In genomic region chr6:130482645-130483390, GRCh38 we compare ENCODE assay signal across 17 cellular contexts.
DNase-seq lines count a peak whose midpoint lies in the region; ATAC-seq, FAIRE-seq and TF ChIP-seq lines count a peak whose summit lies in the region.
"Had no signal": no experiment of that assay in that cellular context is flagged by ENCODE, and none has a peak within 500 bp of the region (broad histone marks: within the 10 kb centered on the region; RNA-seq: fewer than 3 reads in every experiment).

No MANE protein-coding gene starts in this region.

- no peak overlapping the region for H3K4me3 ChIP-seq in DND-41 (ENCODE audit: low read depth in 1 of 2, low read length in 2 of 2)
- H3K4me3 ChIP-seq: cardiac muscle cell, GM23338, psoas muscle, suprapubic skin had no signal

- H3K79me2 ChIP-seq in DND-41 (ENCODE audit: insufficient read depth, low read length): no peaks in the 10 kb centered on the region

- H2AFZ ChIP-seq in DND-41 (ENCODE audit: low read depth, low read length): no peak overlapping the region
- H2AFZ ChIP-seq: GM23338 had no signal

- H3K9me3 Mint-ChIP-seq in naive thymus-derived CD8-positive, alpha-beta T cell: peaks cover 0 to 12% (median 2%) of the 10 kb centered on the region in 9 donors
- no peaks in the 10 kb centered on the region for H3K9me3 Mint-ChIP-seq in CD4-positive, alpha-beta T cell
- no peaks in the 10 kb centered on the region for H3K9me3 Mint-ChIP-seq in activated T-cell treated with anti-CD3 and anti-CD28 coated beads, Interleukin-2, amount 50 U/mL, for 4 hours

- peak overlapping the region in 1 of 10 donors; percentile 38 for H3K27ac Mint-ChIP-seq in naive thymus-derived CD8-positive, alpha-beta T cell
- no peak overlapping the region for H3K27ac Mint-ChIP-seq in CD4-positive, alpha-beta T cell
- H3K27ac Mint-ChIP-seq: GM23338, mesothelial cell of epicardium had no signal

- CTCF ChIA-PET in CD4-positive, alpha-beta T cell (lab: Charles Lee): no interaction called here

- H3K4me1 ChIP-seq in DND-41 (ENCODE audit: insufficient read depth, low read length): peaks cover 34% of the 10 kb centered on the region
- H3K4me1 ChIP-seq: psoas muscle, suprapubic skin had no signal

- no peak for TF ChIP-seq CTCF in DND-41 (IDR thresholded peaks at IDR 0.05; ENCODE audit: borderline replicate concordance, extremely low read depth, low read length, poor library complexity, severe bottlenecking)
- TF ChIP-seq CTCF in CD4-positive, alpha-beta T cell (IDR thresholded peaks at IDR 0.05): no peak

- peaks cover 0 to 4% (median 0%) of the 10 kb centered on the region in 3 donors for H3K36me3 Mint-ChIP-seq in naive thymus-derived CD8-positive, alpha-beta T cell
- H3K36me3 Mint-ChIP-seq in CD4-positive, alpha-beta T cell (ENCODE audit: low read depth): no peaks in the 10 kb centered on the region
- H3K36me3 Mint-ChIP-seq in activated T-cell treated with anti-CD3 and anti-CD28 coated beads, Interleukin-2, amount 50 U/mL, for 4 hours (ENCODE audit: insufficient read depth): no peaks in the 10 kb centered on the region

- H3K27me3 Mint-ChIP-seq in naive thymus-derived CD8-positive, alpha-beta T cell: no peaks in the 10 kb centered on the region
- no peaks in the 10 kb centered on the region for H3K27me3 Mint-ChIP-seq in CD4-positive, alpha-beta T cell
- no peaks in the 10 kb centered on the region for H3K27me3 Mint-ChIP-seq in activated T-cell treated with anti-CD3 and anti-CD28 coated beads, Interleukin-2, amount 50 U/mL, for 4 hours (ENCODE audit: low read depth)

- no peaks in the 10 kb centered on the region for H3K27me3 ChIP-seq in DND-41 (ENCODE audit: insufficient read depth, low read length, poor library complexity)
- H3K27me3 ChIP-seq in CD4-positive, alpha-beta T cell (ENCODE audit: control insufficient read depth, insufficient read depth, low read length): no peaks in the 10 kb centered on the region
- H3K27me3 ChIP-seq: cardiac muscle cell, suprapubic skin had no signal

- H4K20me1 ChIP-seq in DND-41 (ENCODE audit: insufficient read depth, low read length): no peaks in the 10 kb centered on the region

- H3K9me3 ChIP-seq in DND-41 (ENCODE audit: insufficient read depth, low read length, severe bottlenecking): no peaks in the 10 kb centered on the region
- H3K9me3 ChIP-seq in CD4-positive, alpha-beta T cell (ENCODE audit: control insufficient read depth, low read length): no peaks in the 10 kb centered on the region
- H3K9me3 ChIP-seq: psoas muscle, suprapubic skin had no signal

- intact Hi-C loops in CD4-positive, alpha-beta T cell (cut with DNase I, micrococcal nuclease): no loop called here

- peak overlapping the region; percentile 27; the same call in 1 of the 2 replicates for H3K4me2 ChIP-seq in DND-41 (ENCODE audit: insufficient read depth, low read length)
- H3K4me2 ChIP-seq: GM23338 had no signal

- peaks cover 16 to 35% (median 22%) of the 10 kb centered on the region in 4 donors for H3K4me1 Mint-ChIP-seq in naive thymus-derived CD8-positive, alpha-beta T cell
- peaks cover 27% of the 10 kb centered on the region for H3K4me1 Mint-ChIP-seq in CD4-positive, alpha-beta T cell (ENCODE audit: low read depth)
- H3K4me1 Mint-ChIP-seq in activated T-cell treated with anti-CD3 and anti-CD28 coated beads, Interleukin-2, amount 50 U/mL, for 4 hours (ENCODE audit: low read depth): peaks cover 24% of the 10 kb centered on the region
- H3K4me1 Mint-ChIP-seq: GM23338 had no signal

- H3K4me3 Mint-ChIP-seq in naive thymus-derived CD8-positive, alpha-beta T cell: peak overlapping the region in 7 of 10 donors; percentile 9 to 54 (median 41)
- no peak overlapping the region for H3K4me3 Mint-ChIP-seq in CD4-positive, alpha-beta T cell
- no peak overlapping the region for H3K4me3 Mint-ChIP-seq in activated T-cell treated with anti-CD3 and anti-CD28 coated beads, Interleukin-2, amount 50 U/mL, for 4 hours
- H3K4me3 Mint-ChIP-seq: GM23338, mesothelial cell of epicardium had no signal

- FAIRE-seq in HTR-8/SVneo (lab: Jason Lieb, UNC): peak; percentile 52

- H3K9ac ChIP-seq in DND-41 (ENCODE audit: low read depth, low read length): 0 out of 2 replicates have a peak overlapping the region, but pooled peaks have one; percentile 1

- peak overlapping the region; percentile 67 for H3K27ac ChIP-seq in DND-41 (ENCODE audit: low read length)
- H3K27ac ChIP-seq in CD4-positive, alpha-beta T cell (ENCODE audit: low read depth, low read length): no peak overlapping the region
- H3K27ac ChIP-seq: cardiac muscle cell, psoas muscle, suprapubic skin, WERI-Rb-1 had no signal

- POLR2A ChIA-PET in naive thymus-derived CD8-positive, alpha-beta T cell (lab: Charles Lee): no interaction called here
- POLR2A ChIA-PET in CD4-positive, alpha-beta T cell (lab: Charles Lee): no interaction called here

- DNase-seq in DND-41 (peak; percentile 72), HTR-8/SVneo (ENCODE audit: insufficient read length, low spot score) (peak; percentile 8), amniotic epithelial cell (ENCODE audit: low read depth) (peak; percentile 98), NAMALWA (ENCODE audit: low spot score) (no peak)
- DNase-seq in naive thymus-derived CD8-positive, alpha-beta T cell: no peak
- DNase-seq in CD4-positive, alpha-beta T cell: no peak
- no peak for DNase-seq in activated T-cell treated with anti-CD3 and anti-CD28 coated beads, Interleukin-2, amount 50 U/mL, for 4 hours
- DNase-seq: activated T-cell treated with anti-CD3 and anti-CD28 coated beads, Interleukin-2, amount 50 U/mL, for 1 hour; NCI-H1436 treated with DMSO at 0.1 percent for 48 hours; NCI-H82; psoas muscle; SIG-M5; WERI-Rb-1 had no signal

- peak; percentile 90 for ATAC-seq in DND-41 (ENCODE audit: insufficient read depth, low read depth)
- ATAC-seq in naive thymus-derived CD8-positive, alpha-beta T cell: no peak
- ATAC-seq in CD4-positive, alpha-beta T cell (ENCODE audit: poor library complexity): no peak
- ATAC-seq in activated T-cell treated with anti-CD3 and anti-CD28 coated beads, Interleukin-2, amount 50 U/mL, for 4 hours: no peak
- ATAC-seq: GM23338, psoas muscle had no signal

- no peaks in the 10 kb centered on the region for H3K36me3 ChIP-seq in DND-41 (ENCODE audit: insufficient read depth, low read length)
- H3K36me3 ChIP-seq: cardiac muscle cell, suprapubic skin, WERI-Rb-1 had no signal

Comparison
In these comparisons a context has a peak if more than half of its experiments do, and no peak if none do; other contexts are left out.
1. DNase-seq: peak in DND-41 (single experiment), HTR-8/SVneo (single experiment) and amniotic epithelial cell (single experiment); none in naive thymus-derived CD8-positive, alpha-beta T cell (0 of 10), CD4-positive, alpha-beta T cell (0 of 10), activated T-cell treated with anti-CD3 and anti-CD28 coated beads, Interleukin-2, amount 50 U/mL, for 4 hours (single experiment) and NAMALWA (single experiment).
2. H3K4me3 Mint-ChIP-seq: peak in naive thymus-derived CD8-positive, alpha-beta T cell (7 of 10); none in CD4-positive, alpha-beta T cell (single experiment) and activated T-cell treated with anti-CD3 and anti-CD28 coated beads, Interleukin-2, amount 50 U/mL, for 4 hours (single experiment).